24 cellular contexts compared by ENCODE assay signal in the genomic region with DNA sequence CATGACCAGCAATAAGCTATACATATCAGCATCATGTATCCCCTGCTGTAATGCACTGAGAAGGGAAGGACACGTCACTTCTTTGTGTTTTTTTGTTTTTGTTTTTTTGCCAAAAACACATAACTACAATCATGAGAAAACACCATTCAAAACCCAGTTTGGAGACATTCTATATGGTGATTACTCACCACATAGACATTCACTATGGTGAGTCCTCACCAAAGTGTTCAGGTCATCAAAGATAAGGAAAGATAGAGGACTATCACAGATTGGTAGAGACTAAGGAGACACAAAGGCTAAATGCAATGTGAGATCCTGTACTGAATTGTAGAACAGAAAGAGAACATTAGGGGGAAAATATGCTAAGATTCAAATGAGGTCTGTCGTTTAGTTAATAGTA. TPM values are rescaled to one million over a fixed set of nuclear protein-coding genes. Genes with fewer than 3 reads are reported as not detected.
DNase-seq lines count a peak whose midpoint lies in the region; ATAC-seq, FAIRE-seq and TF ChIP-seq lines count a peak whose summit lies in the region.
"Had no signal": no experiment of that assay in that cellular context is flagged by ENCODE, and none has a peak within 500 bp of the region (broad histone marks: within the 10 kb centered on the region; RNA-seq: fewer than 3 reads in every experiment).

No MANE protein-coding gene starts in this region.

- no peak for TF ChIP-seq CTCF in HepG2 (CRISPR knock-in tag; IDR thresholded peaks at IDR 0.05)
- no peak for TF ChIP-seq CTCF in right lobe of liver (IDR thresholded peaks at IDR 0.05)
- TF ChIP-seq CTCF in fibroblast of lung (conservative IDR thresholded peaks at IDR 0.05 in 1 of 2, IDR thresholded peaks at IDR 0.05 in 1 of 2; ENCODE audit: low read depth in 1 of 2, low read length in 2 of 2) = no peak

- no peak for TF ChIP-seq POLR2A in HepG2 (IDR thresholded peaks at IDR 0.05; ENCODE audit: insufficient read depth in 1 of 2, low read depth in 2 of 2, low read length in 2 of 2)
- TF ChIP-seq POLR2A in right lobe of liver (IDR thresholded peaks at IDR 0.05) = no peak

- ATAC-seq in HepG2 = no peak
- ATAC-seq in right lobe of liver = no peak
- no peak for ATAC-seq in GM21717 (IDR thresholded peaks at IDR 0.05; ENCODE audit: unreplicated experiment)
- ATAC-seq: A549; activated CD8-positive, alpha-beta memory T cell treated with anti-CD3 and anti-CD28 coated beads, Interleukin-2, amount 10 ng/mL, durations not matched to agents 7 days and 5 days; gastroesophageal sphincter; left lobe of liver; stimulated activated naive CD8-positive, alpha-beta T cell treated with anti-CD3 and anti-CD28 coated beads, Interleukin-15, Interleukin-2, amounts not matched to agents 100 U/mL and 50 U/mL, for 24 hours had no signal

- no peaks in the 10 kb centered on the region for H3K79me2 ChIP-seq in HepG2 (ENCODE audit: insufficient read depth, low read length)
- no peaks in the 10 kb centered on the region for H3K79me2 ChIP-seq in fibroblast of lung (ENCODE audit: control insufficient read depth, insufficient read depth, low read length)

- no TSS peak for BruUV-seq in HepG2 (replicated peaks; lab: Mats Ljungman, UMichigan)

- no peak overlapping the region for H3K27ac ChIP-seq in HepG2 (ENCODE audit: extremely low read length, insufficient read depth, low read length)
- H3K27ac ChIP-seq in right lobe of liver = no peak overlapping the region
- no peak overlapping the region for H3K27ac ChIP-seq in fibroblast of lung (ENCODE audit: insufficient read depth, low read length)
- H3K27ac ChIP-seq: A549, colonic mucosa, gastroesophageal sphincter, transverse colon had no signal

- H3K27me3 ChIP-seq in HepG2 (ENCODE audit: control insufficient read depth in 1 of 2, insufficient read depth in 2 of 2, low read length in 2 of 2) (peaks cover 2 to 23% of the 10 kb centered on the region in 2 experiments; a peak in 3 of 5 replicates), right lobe of liver (no peaks in the 10 kb centered on the region), fibroblast of lung (ENCODE audit: control insufficient read depth, insufficient read depth, low read length) (no peaks in the 10 kb centered on the region)
- H3K27me3 ChIP-seq: colonic mucosa, transverse colon had no signal

- H3K4me1 ChIP-seq in HepG2 (ENCODE audit: insufficient read depth, low read length) = no peaks in the 10 kb centered on the region
- no peaks in the 10 kb centered on the region for H3K4me1 ChIP-seq in right lobe of liver
- H3K4me1 ChIP-seq in fibroblast of lung (ENCODE audit: control insufficient read depth, extremely low read depth, insufficient read depth, low read length) = peaks cover 11% of the 10 kb centered on the region
- H3K4me1 ChIP-seq: A549, colonic mucosa, gastroesophageal sphincter, transverse colon had no signal

- no peak for TF ChIP-seq RAD21 in HepG2 (CRISPR knock-in tag; IDR thresholded peaks at IDR 0.05)

- POLR2A ChIA-PET in HepG2 (lab: Yijun Ruan, JAX) = no interaction called here

- H3K9ac ChIP-seq in HepG2 (ENCODE audit: insufficient read depth, low read depth, low read length) (no peak overlapping the region), fibroblast of lung (ENCODE audit: insufficient read depth, low read length) (no peak overlapping the region)

- FAIRE-seq in HepG2 (lab: Jason Lieb, UNC) = no peak
- FAIRE-seq: A549, H1 had no signal

- H3K36me3 ChIP-seq in HepG2 (replicated peaks in 1 of 2; ENCODE audit: control insufficient read depth in 1 of 2, insufficient read depth in 2 of 2, low read length in 2 of 2) (no peaks in the 10 kb centered on the region), right lobe of liver (no peaks in the 10 kb centered on the region), fibroblast of lung (ENCODE audit: control insufficient read depth, insufficient read depth, low read length) (no peaks in the 10 kb centered on the region)
- H3K36me3 ChIP-seq: colonic mucosa, gastroesophageal sphincter, transverse colon had no signal

- intact Hi-C loops in HepG2 (cut with micrococcal nuclease; ENCODE audit: unreplicated experiment) = no loop called here
- intact Hi-C loops in right lobe of liver (cut with DNase I) = no loop called here

- H4K20me1 ChIP-seq in HepG2 (ENCODE audit: insufficient read depth, low read length) = no peaks in the 10 kb centered on the region
- no peaks in the 10 kb centered on the region for H4K20me1 ChIP-seq in fibroblast of lung (ENCODE audit: control insufficient read depth, extremely low read depth, insufficient read depth, low read length)

- WGBS in HepG2 (ENCODE audit: low lambda C conversion rate) = 2% methylated on average over 2 of the region's 2 CpGs
- 18% methylated on average over 2 of the region's 2 CpGs for WGBS in right lobe of liver (ENCODE audit: insufficient coverage, low coverage, low lambda C conversion rate, missing lambda C conversion rate)

- H2AFZ ChIP-seq in HepG2 (ENCODE audit: low read length) (no peak overlapping the region), fibroblast of lung (ENCODE audit: low read length) (no peak overlapping the region)

- H3K4me3 ChIP-seq in HepG2 (replicated peaks in 1 of 3; ENCODE audit: insufficient read depth in 1 of 3, low read depth in 2 of 3, low read length in 3 of 3) (no peak overlapping the region), right lobe of liver (no peak overlapping the region), fibroblast of lung (replicated peaks in 1 of 4; ENCODE audit: control extremely low read depth in 1 of 4, insufficient read depth in 1 of 4, low read depth in 3 of 4, low read length in 4 of 4) (no peak overlapping the region)
- H3K4me3 ChIP-seq: A549, colonic mucosa, gastroesophageal sphincter, transverse colon had no signal

- TF ChIP-seq EP300 in HepG2 (IDR thresholded peaks at IDR 0.05; ENCODE audit: low read depth in 2 of 2, low read length in 2 of 2) (no peak), HepG2 (CRISPR knock-in tag; IDR thresholded peaks at IDR 0.05; ENCODE audit: borderline replicate concordance) (no peak)

- H3K9me3 ChIP-seq in HepG2 (ENCODE audit: low read length) (no peaks in the 10 kb centered on the region), right lobe of liver (peaks cover 0 to 7% (median 0%) of the 10 kb centered on the region in 4 donors), fibroblast of lung (ENCODE audit: control insufficient read depth, insufficient read depth, low read depth, low read length) (no peaks in the 10 kb centered on the region)
- H3K9me3 ChIP-seq: colonic mucosa had no signal

- H3K4me2 ChIP-seq in HepG2 (ENCODE audit: low read depth, low read length) (no peak overlapping the region), fibroblast of lung (ENCODE audit: extremely low read depth, insufficient read depth, low read length) (no peak overlapping the region)
- H3K4me2 ChIP-seq: A549 had no signal

- in situ Hi-C loops in HepG2 (cut with HindIII; ENCODE audit: extremely low pct_ligation_motif_present, low pct_unique_long_range_greater_than_20kb) = no loop called here

- no peak for DNase-seq in HepG2 (ENCODE audit: low spot score)
- no peak for DNase-seq in right lobe of liver
- peak; percentile 35 for DNase-seq in SW480 (ENCODE audit: low spot score)
- DNase-seq in fibroblast of lung (ENCODE audit: low read depth in 2 of 2) = peak; percentile 8 to 62
- no peak for DNase-seq in activated CD4-positive, alpha-beta T cell treated with anti-CD3 and anti-CD28 coated beads, Interleukin-2, amount 50 U/mL, for 48 hours
- DNase-seq in epidermal melanocyte (ENCODE audit: insufficient read length, low spot score) = no peak
- DNase-seq in NCI-H1417 treated with DMSO at 0.1 percent for 48 hours (lab: John Stamatoyannopoulos, UW) = no peak
- DNase-seq: activated CD8-positive, alpha-beta memory T cell treated with anti-CD3 and anti-CD28 coated beads, Interleukin-2, amount 10 ng/mL, durations not matched to agents 7 days and 5 days; activated effector memory CD4-positive, alpha-beta T cell treated with Interleukin-2 at 50 U/mL for 16 hours; aorta; C1 segment of cervical spinal cord; colonic mucosa; MV-4-11; NCI-H2029; NCI-H524 treated with DMSO at 0.1 percent for 48 hours; occipital lobe; stimulated activated naive CD8-positive, alpha-beta T cell treated with anti-CD3 and anti-CD28 coated beads, Interleukin-15, Interleukin-2, amounts not matched to agents 100 U/mL and 50 U/mL, for 24 hours; T-helper 9 cell; transverse colon had no signal

- CTCF ChIA-PET in HepG2 (lab: Yijun Ruan, JAX; ENCODE audit: low intra/inter-chr PET ratio, low total read pairs) = no interaction called here

RNA-seq across cellular contexts. Expression of a gene that starts 46.7 kb away (rescaled TPM):
- total RNA-seq in HepG2 (2016; rRNA removed; fragmentation: Illumina TruSeq; extraction: Trizol) (not detected in 2 replicates), right lobe of liver (1 to 10 TPM; 3.7 to 6.5 (median 5.0) TPM), fibroblast of lung (not detected in 2 replicates)
- not detected in 2 replicates for total RNA-seq in HepG2 (2016; cell fraction: cytosol; rRNA removed; fragmentation: Illumina TruSeq; extraction: Trizol; ENCODE audit: low read depth)
- total RNA-seq in HepG2 (2016; cell fraction: insoluble cytoplasmic fraction; rRNA removed; fragmentation: Illumina TruSeq; extraction: Trizol) = not detected in 2 replicates
- not detected in 2 replicates for total RNA-seq in HepG2 (2016; cell fraction: membrane; rRNA removed; fragmentation: Illumina TruSeq; extraction: Trizol)
- total RNA-seq in HepG2 (2016; cell fraction: nucleus; rRNA removed; fragmentation: Illumina TruSeq; extraction: Trizol) = not detected in 2 replicates
- polyA plus RNA-seq in HepG2 (2011; rRNA removed) (not detected in 2 replicates), fibroblast of lung (0.15 TPM in 1 of 2 replicates, not detected in the other)
- not detected in 2 replicates for polyA plus RNA-seq in HepG2 (2011; cell fraction: cytosol; rRNA removed)
- 0.09 TPM in 1 of 2 replicates, not detected in the other for polyA plus RNA-seq in HepG2 (2011; cell fraction: nucleus; rRNA removed)
- polyA plus RNA-seq in HepG2 (2012) = not detected in 2 replicates
- polyA plus RNA-seq in HepG2 (2016; cell fraction: cytosol; fragmentation: Illumina TruSeq; extraction: Trizol; ENCODE audit: low read depth) = not detected in 2 replicates
- polyA plus RNA-seq in HepG2 (2016; cell fraction: insoluble cytoplasmic fraction; fragmentation: Illumina TruSeq; extraction: Trizol; ENCODE audit: low read depth) = not detected in 2 replicates
- polyA plus RNA-seq in HepG2 (2016; cell fraction: membrane; fragmentation: Illumina TruSeq; extraction: Trizol; ENCODE audit: low read depth) = not detected in 2 replicates
- polyA plus RNA-seq in HepG2 (2016; cell fraction: nucleus; fragmentation: Illumina TruSeq; extraction: Trizol; ENCODE audit: insufficient read depth, low read depth) = not detected in 2 replicates
- 0.19 TPM in 1 of 2 replicates, not detected in the other for polyA minus RNA-seq in HepG2 (2011; rRNA and poly(A)+ RNA removed; ENCODE audit: low replicate concordance)
- not detected in 2 replicates for polyA minus RNA-seq in HepG2 (2011; cell fraction: cytosol; rRNA and poly(A)+ RNA removed)
- not detected in 2 replicates for polyA minus RNA-seq in HepG2 (2011; cell fraction: nucleus; rRNA and poly(A)+ RNA removed)
- 0.08 TPM in 1 of 2 replicates, not detected in the other for polyA plus RNA-seq in fibroblast of lung (2012)
- 2.8 TPM in 1 of 2 replicates, not detected in the other for polyA minus RNA-seq in fibroblast of lung (ENCODE audit: low replicate concordance)

RNA-seq across cellular contexts. Expression of a gene that starts 51.3 kb away (rescaled TPM):
- not detected in 2 replicates for total RNA-seq in HepG2 (2016; rRNA removed; fragmentation: Illumina TruSeq; extraction: Trizol)
- total RNA-seq in HepG2 (2016; cell fraction: cytosol; rRNA removed; fragmentation: Illumina TruSeq; extraction: Trizol; ENCODE audit: low read depth) = not detected in 2 replicates
- total RNA-seq in HepG2 (2016; cell fraction: insoluble cytoplasmic fraction; rRNA removed; fragmentation: Illumina TruSeq; extraction: Trizol) = not detected in 2 replicates
- not detected in 2 replicates for total RNA-seq in HepG2 (2016; cell fraction: membrane; rRNA removed; fragmentation: Illumina TruSeq; extraction: Trizol)
- total RNA-seq in HepG2 (2016; cell fraction: nucleus; rRNA removed; fragmentation: Illumina TruSeq; extraction: Trizol) = not detected in 2 replicates
- not detected in 2 replicates for polyA plus RNA-seq in HepG2 (2011; rRNA removed)
- polyA plus RNA-seq in HepG2 (2011; cell fraction: cytosol; rRNA removed) = 0.03 TPM in 2 replicates
- 0.26 TPM in 1 of 2 replicates, not detected in the other for polyA plus RNA-seq in HepG2 (2011; cell fraction: nucleus; rRNA removed)
- not detected in 2 replicates for polyA plus RNA-seq in HepG2 (2012)
- polyA plus RNA-seq in HepG2 (2016; cell fraction: cytosol; fragmentation: Illumina TruSeq; extraction: Trizol; ENCODE audit: low read depth) = not detected in 2 replicates
- polyA plus RNA-seq in HepG2 (2016; cell fraction: insoluble cytoplasmic fraction; fragmentation: Illumina TruSeq; extraction: Trizol; ENCODE audit: low read depth) = not detected in 2 replicates
- polyA plus RNA-seq in HepG2 (2016; cell fraction: membrane; fragmentation: Illumina TruSeq; extraction: Trizol; ENCODE audit: low read depth) = not detected in 2 replicates
- polyA plus RNA-seq in HepG2 (2016; cell fraction: nucleus; fragmentation: Illumina TruSeq; extraction: Trizol; ENCODE audit: insufficient read depth, low read depth) = not detected in 2 replicates
- 0.09 TPM in 1 of 2 replicates, not detected in the other for polyA minus RNA-seq in HepG2 (2011; rRNA and poly(A)+ RNA removed; ENCODE audit: low replicate concordance)
- polyA minus RNA-seq in HepG2 (2011; cell fraction: cytosol; rRNA and poly(A)+ RNA removed) = not detected in 2 replicates
- not detected in 2 replicates for polyA minus RNA-seq in HepG2 (2011; cell fraction: nucleus; rRNA and poly(A)+ RNA removed)
- under 1 TPM in 5 of 6 experiments, not detected in 1; 0.18 to 0.62 (median 0.25) TPM for total RNA-seq in right lobe of liver
- not detected in 2 replicates for total RNA-seq in fibroblast of lung
- 0.02 TPM in 1 of 2 replicates, not detected in the other for polyA plus RNA-seq in fibroblast of lung
- not detected in 2 replicates for polyA plus RNA-seq in fibroblast of lung (2012)
- polyA minus RNA-seq in fibroblast of lung (ENCODE audit: low replicate concordance) = not detected in 2 replicates
- polyA plus RNA-seq: A549 had no signal

Comparison
In these comparisons a context has a peak if more than half of its experiments do, and no peak if none do; other contexts are left out.
1. DNase-seq: peak in SW480 (single experiment) and fibroblast of lung (2 of 2); none in HepG2 (single experiment), right lobe of liver (0 of 3), activated CD4-positive, alpha-beta T cell treated with anti-CD3 and anti-CD28 coated beads, Interleukin-2, amount 50 U/mL, for 48 hours (0 of 2), epidermal melanocyte (single experiment) and NCI-H1417 treated with DMSO at 0.1 percent for 48 hours (single experiment).